ENCODE assay signal across 1 cellular context in genomic region chr12:93677195-93678064, GRCh38.
TF ChIP-seq lines count a peak whose summit lies in the region.

Gene CRADD (plus strand): TSS chr12:93677375.

TF ChIP-seq in GM12878, 131 proteins besides CTCF, POLR2A, EP300 and RAD21 (continued from another document and continues in another):
- TF ChIP-seq CEBPZ (IDR thresholded peaks at IDR 0.05; ENCODE audit: low read depth, low read length) (no peak), SP1 (IDR thresholded peaks at IDR 0.05; ENCODE audit: low read depth, low read length) (peak; percentile 40), MLLT1 (IDR thresholded peaks at IDR 0.05) (peak; percentile 86; the same call in 1 of the 2 replicates), ATF3 (IDR thresholded peaks at IDR 0.05; ENCODE audit: borderline replicate concordance, extremely low read depth, low read depth, low read length) (no peak), BHLHE40 (IDR thresholded peaks at IDR 0.05; ENCODE audit: borderline replicate concordance in 1 of 2, low read depth in 2 of 2, low read length in 1 of 2) (no peak), STAT3 (IDR thresholded peaks at IDR 0.05; ENCODE audit: low read depth, low read length) (no peak), RELA (IDR thresholded peaks at IDR 0.05; ENCODE audit: borderline replicate concordance, partially characterized antibody) (no peak), ZNF592 (IDR thresholded peaks at IDR 0.05) (0 out of 2 replicates have a peak, but pooled peaks have one; percentile 36), SPI1 (IDR thresholded peaks at IDR 0.05; ENCODE audit: borderline replicate concordance, insufficient read depth, low read depth, low read length) (peak; percentile 86), EZH2 (IDR thresholded peaks at IDR 0.05; ENCODE audit: borderline replicate concordance, control insufficient read depth, low read depth, low read length) (no peak), POLR2AphosphoS2 (IDR thresholded peaks at IDR 0.05; ENCODE audit: low read depth, low read length) (peak; percentile 66; the same call in 1 of the 2 replicates), ZNF207 (IDR thresholded peaks at IDR 0.05; ENCODE audit: borderline replicate concordance) (no peak), MEF2A (IDR thresholded peaks at IDR 0.05; ENCODE audit: insufficient read depth, low read depth, low read length) (no peak), PAX8 (IDR thresholded peaks at IDR 0.05) (0 out of 2 replicates have a peak, but pooled peaks have one; percentile 87), FOXM1 (IDR thresholded peaks at IDR 0.05; ENCODE audit: low read depth, low read length) (peak; percentile 19; the same call in 1 of the 2 replicates), MXI1 (IDR thresholded peaks at IDR 0.05; ENCODE audit: low read depth, low read length) (no peak), RCOR1 (conservative IDR thresholded peaks at IDR 0.05; ENCODE audit: low read depth, low read length) (peak; percentile 91; the same call in 1 of the 2 replicates), E2F8 (IDR thresholded peaks at IDR 0.05; ENCODE audit: low read depth, partially characterized antibody) (peak; percentile 79), ZBTB40 (IDR thresholded peaks at IDR 0.05; ENCODE audit: borderline replicate concordance) (peak; percentile 91), CBX3 (IDR thresholded peaks at IDR 0.05; ENCODE audit: borderline replicate concordance, low read depth) (no peak), ETV6 (conservative IDR thresholded peaks at IDR 0.05 in 1 of 2, IDR thresholded peaks at IDR 0.05 in 1 of 2; ENCODE audit: borderline replicate concordance in 1 of 2, low read depth in 1 of 2) (peak in 1 of 2 experiments; percentile 69; a peak in 2 of 4 replicates), DPF2 (IDR thresholded peaks at IDR 0.05) (no peak), CUX1 (IDR thresholded peaks at IDR 0.05; ENCODE audit: insufficient replicate concordance, low read depth, low read length) (no peak), ATF7 (IDR thresholded peaks at IDR 0.05; ENCODE audit: low read depth) (0 out of 2 replicates have a peak, but pooled peaks have one; percentile 35), NFYA (IDR thresholded peaks at IDR 0.05; ENCODE audit: borderline replicate concordance, low read depth, low read length) (no peak), BACH1 (IDR thresholded peaks at IDR 0.05; ENCODE audit: borderline replicate concordance) (no peak), POU2F2 (IDR thresholded peaks at IDR 0.05; ENCODE audit: borderline replicate concordance, low read depth, low read length) (peak; percentile 62; the same call in 2 of the 3 replicates), NRF1 (conservative IDR thresholded peaks at IDR 0.05; ENCODE audit: low read depth, low read length) (no peak), PBX3 (IDR thresholded peaks at IDR 0.05; ENCODE audit: insufficient replicate concordance, low read depth, low read length) (no peak), POLR2AphosphoS5 (IDR thresholded peaks at IDR 0.05; ENCODE audit: low read length) (peak; percentile 92), NR2C1 (IDR thresholded peaks at IDR 0.05) (peak; percentile 98)
